Comparison of ENCODE assay signal across 8 cellular contexts in the genomic region with DNA sequence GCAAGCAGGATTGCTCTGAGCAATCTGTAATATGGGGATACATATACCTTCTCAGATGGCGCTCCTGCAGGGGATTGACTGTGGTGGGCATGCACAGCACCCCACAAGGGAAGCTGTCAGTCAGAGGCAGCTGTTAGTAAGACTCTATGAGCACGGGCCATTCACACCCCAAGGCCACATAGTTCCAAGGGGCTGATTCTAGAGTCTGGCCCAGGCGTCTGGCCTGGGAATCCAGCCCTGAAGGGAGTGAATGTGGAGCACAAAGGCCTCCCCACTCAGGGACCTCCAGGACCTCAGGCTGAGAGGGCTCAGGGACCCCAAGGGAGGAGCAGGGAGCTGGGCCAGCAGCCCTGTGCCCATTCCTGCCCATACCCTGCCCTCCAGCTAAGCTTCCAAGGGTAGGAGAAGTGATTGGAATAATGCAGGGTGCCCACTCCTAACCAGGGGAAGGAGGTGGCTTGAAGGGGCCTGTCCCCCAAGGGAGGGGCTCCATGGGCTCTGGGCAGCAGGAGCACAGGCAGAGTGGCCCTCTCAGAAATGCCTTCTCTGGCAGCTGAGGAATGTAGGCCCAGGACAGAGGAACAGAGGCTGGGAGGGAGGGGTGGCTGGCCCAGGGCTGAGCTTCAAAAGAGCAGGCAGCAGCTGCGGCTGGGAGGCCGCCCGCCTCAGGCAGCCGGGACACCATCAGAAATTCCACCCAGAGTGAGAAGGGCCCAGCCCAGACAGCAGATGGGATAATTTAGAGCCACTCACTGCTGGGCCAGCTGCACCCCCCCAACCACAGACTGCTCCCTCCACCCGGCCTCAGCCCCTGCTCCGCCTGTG. TPM values are rescaled to one million over a fixed set of nuclear protein-coding genes. Genes with fewer than 3 reads are reported as not detected.
DNase-seq lines count a peak whose midpoint lies in the region; ATAC-seq and TF ChIP-seq lines count a peak whose summit lies in the region.

No MANE protein-coding gene starts in this region.

- no peaks in the 10 kb centered on the region for H4K20me1 ChIP-seq in BLaER1 treated with 17β-estradiol and CSF1 and Interleukin-3, amounts not matched to agents 10 nM and 100 nM
- no peaks in the 10 kb centered on the region for H4K20me1 ChIP-seq in osteoblast (ENCODE audit: insufficient read depth, low read length)

- H3K27ac Mint-ChIP-seq in naive thymus-derived CD8-positive, alpha-beta T cell: no peak overlapping the region

- no peak overlapping the region for H3K4me3 Mint-ChIP-seq in naive thymus-derived CD8-positive, alpha-beta T cell

- no peaks in the 10 kb centered on the region for H3K9me3 ChIP-seq in BLaER1 treated with 17β-estradiol and CSF1 and Interleukin-3, amounts not matched to agents 10 nM and 100 nM (replicated peaks in 1 of 11)
- H3K9me3 ChIP-seq in RWPE2 (ENCODE audit: severe bottlenecking): no peaks in the 10 kb centered on the region
- no peaks in the 10 kb centered on the region for H3K9me3 ChIP-seq in osteoblast (ENCODE audit: low read depth, low read length)

- H3K9me3 Mint-ChIP-seq in naive thymus-derived CD8-positive, alpha-beta T cell: no peaks in the 10 kb centered on the region

- ATAC-seq in RWPE2 (ENCODE audit: low read depth) (no peak), GM18517 (IDR thresholded peaks at IDR 0.05; ENCODE audit: unreplicated experiment) (no peak)
- ATAC-seq in naive thymus-derived CD8-positive, alpha-beta T cell: no peak

- peaks cover 3 to 29% (median 10%) of the 10 kb centered on the region in 4 donors for H3K4me1 Mint-ChIP-seq in naive thymus-derived CD8-positive, alpha-beta T cell

- peaks cover 70% of the 10 kb centered on the region for H3K79me2 ChIP-seq in osteoblast (ENCODE audit: insufficient read depth, low read length)

- H3K4me1 ChIP-seq in BLaER1 treated with 17β-estradiol and CSF1 and Interleukin-3, amounts not matched to agents 10 nM and 100 nM: peaks cover 69 to 95% (median 88%) of the 10 kb centered on the region in 10 experiments
- H3K4me1 ChIP-seq in RWPE2 (ENCODE audit: insufficient read depth, poor library complexity, severe bottlenecking): peaks cover 50% of the 10 kb centered on the region
- H3K4me1 ChIP-seq in osteoblast (ENCODE audit: insufficient read depth, low read length): peaks cover 25% of the 10 kb centered on the region

- H3K4me3 ChIP-seq in BLaER1 treated with 17β-estradiol and CSF1 and Interleukin-3, amounts not matched to agents 10 nM and 100 nM: no peak overlapping the region; a peak in 1 of 20 replicates
- H3K4me3 ChIP-seq in RWPE2 (ENCODE audit: severe bottlenecking) (no peak overlapping the region), osteoblast (ENCODE audit: insufficient read depth, low read length) (no peak overlapping the region)

- peak overlapping the region; percentile 34 to 76 (median 68); a peak in 20 of 22 replicates for H3K9ac ChIP-seq in BLaER1 treated with 17β-estradiol and CSF1 and Interleukin-3, amounts not matched to agents 10 nM and 100 nM

- H3K27ac ChIP-seq in BLaER1 treated with 17β-estradiol and CSF1 and Interleukin-3, amounts not matched to agents 10 nM and 100 nM: peak overlapping the region; percentile 58 to 91 (median 79)
- H3K27ac ChIP-seq in RWPE2 (ENCODE audit: poor library complexity, severe bottlenecking): peak overlapping the region; percentile 89
- H3K27ac ChIP-seq in osteoblast (ENCODE audit: low read depth, low read length): peak overlapping the region; percentile 46

- DNase-seq in RWPE2 (ENCODE audit: low spot score): no peak
- peak; percentile 79 for DNase-seq in glomerular visceral epithelial cell (ENCODE audit: extremely low spot score)
- DNase-seq in osteoblast (ENCODE audit: insufficient read length, low spot score, missing footprints): peak; percentile 93
- no peak for DNase-seq in naive thymus-derived CD8-positive, alpha-beta T cell
- no peak for DNase-seq in NCI-H1436 treated with DMSO at 0.1 percent for 48 hours (lab: John Stamatoyannopoulos, UW)
- no peak for DNase-seq in A172 (ENCODE audit: low spot score)

- no peaks in the 10 kb centered on the region for H3K36me3 ChIP-seq in BLaER1 treated with 17β-estradiol and CSF1 and Interleukin-3, amounts not matched to agents 10 nM and 100 nM
- H3K36me3 ChIP-seq in RWPE2 (ENCODE audit: low read depth): no peaks in the 10 kb centered on the region
- no peaks in the 10 kb centered on the region for H3K36me3 ChIP-seq in osteoblast (ENCODE audit: insufficient read depth, low read length)

- H3K27me3 Mint-ChIP-seq in naive thymus-derived CD8-positive, alpha-beta T cell: peaks cover 0 to 2% (median 0%) of the 10 kb centered on the region in 5 donors

- no peaks in the 10 kb centered on the region for H3K36me3 Mint-ChIP-seq in naive thymus-derived CD8-positive, alpha-beta T cell

- POLR2A ChIA-PET in naive thymus-derived CD8-positive, alpha-beta T cell (lab: Charles Lee): no interaction called here

- no peak overlapping the region for H2AFZ ChIP-seq in osteoblast (ENCODE audit: low read length)

- peak overlapping the region; percentile 60 to 98 (median 87) for H3K4me2 ChIP-seq in BLaER1 treated with 17β-estradiol and CSF1 and Interleukin-3, amounts not matched to agents 10 nM and 100 nM
- H3K4me2 ChIP-seq in osteoblast (ENCODE audit: insufficient read depth, low read length): no peak overlapping the region

- no peaks in the 10 kb centered on the region for H3K27me3 ChIP-seq in BLaER1 treated with 17β-estradiol and CSF1 and Interleukin-3, amounts not matched to agents 10 nM and 100 nM
- no peaks in the 10 kb centered on the region for H3K27me3 ChIP-seq in RWPE2 (ENCODE audit: insufficient read depth, poor library complexity, severe bottlenecking)
- no peaks in the 10 kb centered on the region for H3K27me3 ChIP-seq in osteoblast (ENCODE audit: insufficient read depth, low read length)

- TF ChIP-seq CTCF in RWPE2 (IDR thresholded peaks at IDR 0.05; ENCODE audit: poor library complexity, severe bottlenecking) (no peak), osteoblast (IDR thresholded peaks at IDR 0.05; ENCODE audit: extremely low read depth, low read depth, low read length) (no peak)

RNA-seq across cellular contexts. Expression of a gene that starts 48.9 kb away (rescaled TPM):
- 17.1 and 19.9 TPM in 2 replicates for total RNA-seq in osteoblast
- 10 to 100 TPM; 31.6 to 33.7 TPM for total RNA-seq in naive thymus-derived CD8-positive, alpha-beta T cell
- 10 to 100 TPM; 41.1 to 42.8 (median 41.6) TPM for polyA plus RNA-seq in naive thymus-derived CD8-positive, alpha-beta T cell
- 67.2 and 83.7 TPM in 2 replicates for total RNA-seq in A172 (2014; rRNA removed; shearing (Covaris generic))

RNA-seq across cellular contexts. Expression of a gene that starts 56.5 kb away (rescaled TPM):
- total RNA-seq in osteoblast: 21.0 and 22.4 TPM in 2 replicates
- total RNA-seq in naive thymus-derived CD8-positive, alpha-beta T cell: under 1 TPM in 1 of 2 experiments, not detected in 1; 0.55 TPM
- polyA plus RNA-seq in naive thymus-derived CD8-positive, alpha-beta T cell: not detected
- 8.0 and 11.6 TPM in 2 replicates for total RNA-seq in A172 (2014; rRNA removed; shearing (Covaris generic))

Comparison
In these comparisons a context has a peak if more than half of its experiments do, and no peak if none do; other contexts are left out.
1. DNase-seq: peak in glomerular visceral epithelial cell (single experiment) and osteoblast (single experiment); none in RWPE2 (single experiment), naive thymus-derived CD8-positive, alpha-beta T cell (0 of 10), NCI-H1436 treated with DMSO at 0.1 percent for 48 hours (single experiment) and A172 (single experiment).
2. Peak in every context shown above with its lines, with median percentiles within 50 percentile points of each other: H3K27ac ChIP-seq.